ENCODE assay signal across 1 cellular context in genomic region chr13:113105032-113105993, GRCh38.
TF ChIP-seq lines count a peak whose summit lies in the region.

Gene F7 (plus strand): TSS chr13:113105791. CDS start chr13:113105842, 51 bp downstream.

TF ChIP-seq in HepG2, 621 proteins besides CTCF, POLR2A, EP300 and RAD21 (continued from another document and continues in another):
- TF ChIP-seq, protein P1, sequence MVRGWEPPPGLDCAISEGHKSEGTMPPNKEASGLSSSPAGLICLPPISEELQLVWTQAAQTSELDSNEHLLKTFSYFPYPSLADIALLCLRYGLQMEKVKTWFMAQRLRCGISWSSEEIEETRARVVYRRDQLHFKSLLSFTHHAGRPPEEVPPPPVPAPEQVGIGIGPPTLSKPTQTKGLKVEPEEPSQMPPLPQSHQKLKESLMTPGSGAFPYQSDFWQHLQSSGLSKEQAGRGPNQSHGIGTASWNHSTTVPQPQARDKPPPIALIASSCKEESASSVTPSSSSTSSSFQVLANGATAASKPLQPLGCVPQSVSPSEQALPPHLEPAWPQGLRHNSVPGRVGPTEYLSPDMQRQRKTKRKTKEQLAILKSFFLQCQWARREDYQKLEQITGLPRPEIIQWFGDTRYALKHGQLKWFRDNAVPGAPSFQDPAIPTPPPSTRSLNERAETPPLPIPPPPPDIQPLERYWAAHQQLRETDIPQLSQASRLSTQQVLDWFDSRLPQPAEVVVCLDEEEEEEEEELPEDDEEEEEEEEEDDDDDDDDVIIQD (CRISPR knock-in tag; IDR thresholded peaks at IDR 0.05; ENCODE audit: low read depth): no peak
- TF ChIP-seq AHR (CRISPR knock-in tag; IDR thresholded peaks at IDR 0.05) (no peak), ZNF292 (CRISPR knock-in tag; IDR thresholded peaks at IDR 0.05; ENCODE audit: borderline replicate concordance, low read depth) (peak; percentile 82; the same call in 1 of the 2 replicates), ZNF562 (CRISPR knock-in tag; IDR thresholded peaks at IDR 0.05; ENCODE audit: borderline replicate concordance) (no peak), ZNF574 (CRISPR knock-in tag; IDR thresholded peaks at IDR 0.05) (peak; percentile 47), JARID2 (CRISPR knock-in tag; IDR thresholded peaks at IDR 0.05; ENCODE audit: insufficient replicate concordance) (no peak), ZNF749 (CRISPR knock-in tag; IDR thresholded peaks at IDR 0.05; ENCODE audit: borderline replicate concordance) (0 out of 2 replicates have a peak, but pooled peaks have one; percentile 10), MED1 (CRISPR knock-in tag; IDR thresholded peaks at IDR 0.05) (peak; percentile 89), RELA (CRISPR knock-in tag; IDR thresholded peaks at IDR 0.05) (no peak), HMGXB4 (CRISPR knock-in tag; IDR thresholded peaks at IDR 0.05; ENCODE audit: borderline replicate concordance in 1 of 2, low read depth in 1 of 2) (peak; percentile 68 to 80; a peak in 3 of 4 replicates), ZNF704 (CRISPR knock-in tag; IDR thresholded peaks at IDR 0.05; ENCODE audit: borderline replicate concordance) (0 out of 2 replicates have a peak, but pooled peaks have one; percentile 60), ZNF644 (CRISPR knock-in tag; IDR thresholded peaks at IDR 0.05; ENCODE audit: low read depth) (peak; percentile 43; the same call in 1 of the 2 replicates), ZNF34 (CRISPR knock-in tag; IDR thresholded peaks at IDR 0.05; ENCODE audit: borderline replicate concordance) (0 out of 2 replicates have a peak, but pooled peaks have one; percentile 21), EZH2 (conservative IDR thresholded peaks at IDR 0.05; ENCODE audit: low read depth, low read length) (no peak), SNAI1 (CRISPR knock-in tag; IDR thresholded peaks at IDR 0.05; ENCODE audit: borderline replicate concordance) (no peak), CHD4 (IDR thresholded peaks at IDR 0.05; ENCODE audit: borderline replicate concordance, low read length) (no peak), ETV5 (CRISPR knock-in tag; IDR thresholded peaks at IDR 0.05; ENCODE audit: borderline replicate concordance) (peak; percentile 55; the same call in 1 of the 2 replicates), GABPA (IDR thresholded peaks at IDR 0.05; ENCODE audit: low read depth, low read length) (no peak), GABPA (CRISPR knock-in tag; IDR thresholded peaks at IDR 0.05; ENCODE audit: low read depth) (0 out of 2 replicates have a peak, but pooled peaks have one; percentile 10), ZBTB2 (CRISPR knock-in tag; IDR thresholded peaks at IDR 0.05; ENCODE audit: low read depth) (no peak), ZUFSP (CRISPR knock-in tag; IDR thresholded peaks at IDR 0.05; ENCODE audit: borderline replicate concordance) (no peak), CBX2 (IDR thresholded peaks at IDR 0.05; ENCODE audit: low read depth, low read length) (no peak), CBX2 (CRISPR knock-in tag; IDR thresholded peaks at IDR 0.05; ENCODE audit: low read depth) (no peak), NR2F2 (IDR thresholded peaks at IDR 0.05; ENCODE audit: borderline replicate concordance, low read depth) (peak; percentile 33; the same call in 1 of the 2 replicates), TAF1 (CRISPR knock-in tag; IDR thresholded peaks at IDR 0.05) (peak; percentile 69)
- TF ChIP-seq, protein P2, sequence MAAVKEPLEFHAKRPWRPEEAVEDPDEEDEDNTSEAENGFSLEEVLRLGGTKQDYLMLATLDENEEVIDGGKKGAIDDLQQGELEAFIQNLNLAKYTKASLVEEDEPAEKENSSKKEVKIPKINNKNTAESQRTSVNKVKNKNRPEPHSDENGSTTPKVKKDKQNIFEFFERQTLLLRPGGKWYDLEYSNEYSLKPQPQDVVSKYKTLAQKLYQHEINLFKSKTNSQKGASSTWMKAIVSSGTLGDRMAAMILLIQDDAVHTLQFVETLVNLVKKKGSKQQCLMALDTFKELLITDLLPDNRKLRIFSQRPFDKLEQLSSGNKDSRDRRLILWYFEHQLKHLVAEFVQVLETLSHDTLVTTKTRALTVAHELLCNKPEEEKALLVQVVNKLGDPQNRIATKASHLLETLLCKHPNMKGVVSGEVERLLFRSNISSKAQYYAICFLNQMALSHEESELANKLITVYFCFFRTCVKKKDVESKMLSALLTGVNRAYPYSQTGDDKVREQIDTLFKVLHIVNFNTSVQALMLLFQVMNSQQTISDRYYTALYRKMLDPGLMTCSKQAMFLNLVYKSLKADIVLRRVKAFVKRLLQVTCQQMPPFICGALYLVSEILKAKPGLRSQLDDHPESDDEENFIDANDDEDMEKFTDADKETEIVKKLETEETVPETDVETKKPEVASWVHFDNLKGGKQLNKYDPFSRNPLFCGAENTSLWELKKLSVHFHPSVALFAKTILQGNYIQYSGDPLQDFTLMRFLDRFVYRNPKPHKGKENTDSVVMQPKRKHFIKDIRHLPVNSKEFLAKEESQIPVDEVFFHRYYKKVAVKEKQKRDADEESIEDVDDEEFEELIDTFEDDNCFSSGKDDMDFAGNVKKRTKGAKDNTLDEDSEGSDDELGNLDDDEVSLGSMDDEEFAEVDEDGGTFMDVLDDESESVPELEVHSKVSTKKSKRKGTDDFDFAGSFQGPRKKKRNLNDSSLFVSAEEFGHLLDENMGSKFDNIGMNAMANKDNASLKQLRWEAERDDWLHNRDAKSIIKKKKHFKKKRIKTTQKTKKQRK (IDR thresholded peaks at IDR 0.05; ENCODE audit: low read length): no peak
- TF ChIP-seq, protein P3, sequence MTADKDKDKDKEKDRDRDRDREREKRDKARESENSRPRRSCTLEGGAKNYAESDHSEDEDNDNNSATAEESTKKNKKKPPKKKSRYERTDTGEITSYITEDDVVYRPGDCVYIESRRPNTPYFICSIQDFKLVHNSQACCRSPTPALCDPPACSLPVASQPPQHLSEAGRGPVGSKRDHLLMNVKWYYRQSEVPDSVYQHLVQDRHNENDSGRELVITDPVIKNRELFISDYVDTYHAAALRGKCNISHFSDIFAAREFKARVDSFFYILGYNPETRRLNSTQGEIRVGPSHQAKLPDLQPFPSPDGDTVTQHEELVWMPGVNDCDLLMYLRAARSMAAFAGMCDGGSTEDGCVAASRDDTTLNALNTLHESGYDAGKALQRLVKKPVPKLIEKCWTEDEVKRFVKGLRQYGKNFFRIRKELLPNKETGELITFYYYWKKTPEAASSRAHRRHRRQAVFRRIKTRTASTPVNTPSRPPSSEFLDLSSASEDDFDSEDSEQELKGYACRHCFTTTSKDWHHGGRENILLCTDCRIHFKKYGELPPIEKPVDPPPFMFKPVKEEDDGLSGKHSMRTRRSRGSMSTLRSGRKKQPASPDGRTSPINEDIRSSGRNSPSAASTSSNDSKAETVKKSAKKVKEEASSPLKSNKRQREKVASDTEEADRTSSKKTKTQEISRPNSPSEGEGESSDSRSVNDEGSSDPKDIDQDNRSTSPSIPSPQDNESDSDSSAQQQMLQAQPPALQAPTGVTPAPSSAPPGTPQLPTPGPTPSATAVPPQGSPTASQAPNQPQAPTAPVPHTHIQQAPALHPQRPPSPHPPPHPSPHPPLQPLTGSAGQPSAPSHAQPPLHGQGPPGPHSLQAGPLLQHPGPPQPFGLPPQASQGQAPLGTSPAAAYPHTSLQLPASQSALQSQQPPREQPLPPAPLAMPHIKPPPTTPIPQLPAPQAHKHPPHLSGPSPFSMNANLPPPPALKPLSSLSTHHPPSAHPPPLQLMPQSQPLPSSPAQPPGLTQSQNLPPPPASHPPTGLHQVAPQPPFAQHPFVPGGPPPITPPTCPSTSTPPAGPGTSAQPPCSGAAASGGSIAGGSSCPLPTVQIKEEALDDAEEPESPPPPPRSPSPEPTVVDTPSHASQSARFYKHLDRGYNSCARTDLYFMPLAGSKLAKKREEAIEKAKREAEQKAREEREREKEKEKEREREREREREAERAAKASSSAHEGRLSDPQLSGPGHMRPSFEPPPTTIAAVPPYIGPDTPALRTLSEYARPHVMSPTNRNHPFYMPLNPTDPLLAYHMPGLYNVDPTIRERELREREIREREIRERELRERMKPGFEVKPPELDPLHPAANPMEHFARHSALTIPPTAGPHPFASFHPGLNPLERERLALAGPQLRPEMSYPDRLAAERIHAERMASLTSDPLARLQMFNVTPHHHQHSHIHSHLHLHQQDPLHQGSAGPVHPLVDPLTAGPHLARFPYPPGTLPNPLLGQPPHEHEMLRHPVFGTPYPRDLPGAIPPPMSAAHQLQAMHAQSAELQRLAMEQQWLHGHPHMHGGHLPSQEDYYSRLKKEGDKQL (CRISPR knock-in tag; IDR thresholded peaks at IDR 0.05; ENCODE audit: low read depth): 0 out of 2 replicates have a peak, but pooled peaks have one; percentile 65
